ENCODE assay signal across 13 cellular contexts in genomic region chr13:33193428-33193974, GRCh38.
DNase-seq lines count a peak whose midpoint lies in the region; ATAC-seq, FAIRE-seq and TF ChIP-seq lines count a peak whose summit lies in the region.
"Had no signal": no experiment of that assay in that cellular context is flagged by ENCODE, and none has a peak within 500 bp of the region (broad histone marks: within the 10 kb centered on the region; RNA-seq: fewer than 3 reads in every experiment).

No MANE protein-coding gene starts in this region.

- H3K36me3 ChIP-seq in kidney (ENCODE audit: control insufficient read depth in 1 of 2, insufficient read depth in 2 of 2, low read length in 2 of 2) (no peaks in the 10 kb centered on the region), stomach (no peaks in the 10 kb centered on the region)
- H3K36me3 ChIP-seq: pancreas had no signal

- no peaks in the 10 kb centered on the region for H3K36me3 Mint-ChIP-seq in activated T-helper 17 cell treated with anti-CD3 and anti-CD28 coated beads, Interleukin-2, amount 50 U/mL, for 72 hours (ENCODE audit: low read depth)

- H3K4me3 Mint-ChIP-seq in activated T-helper 17 cell treated with anti-CD3 and anti-CD28 coated beads, Interleukin-2, amount 50 U/mL, for 72 hours: no peak overlapping the region
- H3K4me3 Mint-ChIP-seq: activated B cell treated with CpG ODN at 0.5 μM for 24 hours had no signal

- DNase-seq in LHCN-M2 (ENCODE audit: low read depth) (peak; percentile 47), astrocyte of the spinal cord (ENCODE audit: low read depth, low spot score) (peak; percentile 77), kidney (no peak), stomach (no peak), NCI-H1436 treated with DMSO at 0.1 percent for 48 hours (lab: John Stamatoyannopoulos, UW) (no peak), cerebellar nuclear complex (lab: John Stamatoyannopoulos, UW) (no peak)
- DNase-seq: activated B cell treated with CpG ODN at 0.5 μM for 24 hours, caudate nucleus, NCI-H146, NCI-H524 treated with DMSO at 0.1 percent for 48 hours, pancreas, SIG-M5 had no signal

- TF ChIP-seq POLR2A in stomach (IDR thresholded peaks at IDR 0.05): no peak

- H3K4me1 ChIP-seq in kidney (ENCODE audit: control insufficient read depth in 1 of 2, insufficient read depth in 1 of 2, low read depth in 1 of 2, low read length in 2 of 2) (peaks cover 22 to 27% of the 10 kb centered on the region in 2 donors), stomach (peaks cover 28 to 93% (median 65%) of the 10 kb centered on the region in 4 donors)

- TF ChIP-seq CTCF in astrocyte of the spinal cord (IDR thresholded peaks at IDR 0.05; ENCODE audit: low read depth, low read length) (no peak), kidney (IDR thresholded peaks at IDR 0.05; ENCODE audit: borderline replicate concordance, extremely low read depth, insufficient read depth) (no peak), stomach (IDR thresholded peaks at IDR 0.05) (no peak)

- H3K27ac ChIP-seq in kidney (ENCODE audit: low read depth in 2 of 2, low read length in 2 of 2) (peak overlapping the region; percentile 12 to 51), stomach (peak overlapping the region in 4 of 5 donors; percentile 28 to 75 (median 66))

- H3K27me3 Mint-ChIP-seq in activated T-helper 17 cell treated with anti-CD3 and anti-CD28 coated beads, Interleukin-2, amount 50 U/mL, for 72 hours: peaks cover 7% of the 10 kb centered on the region

- ATAC-seq in activated T-helper 17 cell treated with anti-CD3 and anti-CD28 coated beads, Interleukin-2, amount 50 U/mL, for 72 hours (replicated peaks): no peak

- no peaks in the 10 kb centered on the region for H3K9me3 Mint-ChIP-seq in activated T-helper 17 cell treated with anti-CD3 and anti-CD28 coated beads, Interleukin-2, amount 50 U/mL, for 72 hours
- H3K9me3 Mint-ChIP-seq: activated B cell treated with CpG ODN at 0.5 μM for 24 hours had no signal

- in situ Hi-C loops in astrocyte of the spinal cord (cut with HindIII; ENCODE audit: low sequenced_read_pairs): no loop called here

- no peak overlapping the region for H3K27ac Mint-ChIP-seq in activated T-helper 17 cell treated with anti-CD3 and anti-CD28 coated beads, Interleukin-2, amount 50 U/mL, for 72 hours
- H3K27ac Mint-ChIP-seq: activated B cell treated with CpG ODN at 0.5 μM for 24 hours had no signal

- WGBS in stomach, 5 donors: 66 to 79% (median 76%) methylated on average over 7 of the region's 7 CpGs

- H3K9me3 ChIP-seq in kidney (ENCODE audit: control insufficient read depth in 1 of 2, low read length in 2 of 2): no peaks in the 10 kb centered on the region
- H3K9me3 ChIP-seq in stomach: no peaks in the 10 kb centered on the region
- H3K9me3 ChIP-seq: pancreas had no signal

- peaks cover 5% of the 10 kb centered on the region for H3K4me1 Mint-ChIP-seq in activated T-helper 17 cell treated with anti-CD3 and anti-CD28 coated beads, Interleukin-2, amount 50 U/mL, for 72 hours

- no peak overlapping the region for H3K9ac ChIP-seq in kidney (ENCODE audit: low read length in 2 of 2)

- intact Hi-C loops in kidney (cut with DNase I): no loop called here
- intact Hi-C loops in stomach (cut with DNase I; ENCODE audit: low total_unique reads): no loop called here

- H3K4me3 ChIP-seq in astrocyte of the spinal cord (ENCODE audit: low read depth, low read length) (no peak overlapping the region), kidney (ENCODE audit: low read length in 2 of 2) (peak overlapping the region; percentile 3 to 4), stomach (no peak overlapping the region)
- H3K4me3 ChIP-seq: pancreas had no signal

- FAIRE-seq in kidney (lab: Jason Lieb, UNC): no peak

- no peaks in the 10 kb centered on the region for H3K27me3 ChIP-seq in stomach
- H3K27me3 ChIP-seq: pancreas had no signal

- no peak for TF ChIP-seq EP300 in stomach (IDR thresholded peaks at IDR 0.05)

Comparison
In these comparisons a context has a peak if more than half of its experiments do, and no peak if none do; other contexts are left out.
1. DNase-seq: peak in LHCN-M2 (single experiment) and astrocyte of the spinal cord (single experiment); none in kidney (single experiment), stomach (single experiment), NCI-H1436 treated with DMSO at 0.1 percent for 48 hours (single experiment) and cerebellar nuclear complex (0 of 2).
2. H3K4me3 ChIP-seq: peak in kidney (2 of 2); none in astrocyte of the spinal cord (single experiment) and stomach (0 of 4).